20 cellular contexts compared by ENCODE assay signal in the genomic region with DNA sequence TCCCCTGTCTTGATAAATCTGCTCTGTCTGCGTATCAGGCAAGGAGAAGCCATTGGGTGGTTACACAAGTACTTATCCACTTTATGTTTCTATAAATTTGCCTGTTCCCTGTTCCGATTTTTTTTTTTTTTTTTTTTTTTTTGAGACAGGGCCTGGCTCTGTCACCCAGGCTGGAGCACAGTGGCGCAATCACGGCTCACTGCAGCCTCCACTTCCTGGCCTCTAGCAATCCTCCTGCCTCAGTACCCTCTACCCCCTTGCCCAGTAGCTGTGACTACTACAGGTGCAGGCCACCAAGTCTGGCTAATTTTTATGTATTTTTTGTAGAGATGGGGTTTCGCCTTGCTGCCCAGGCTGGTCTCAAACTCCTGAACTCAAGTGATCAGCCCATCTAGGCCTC. TPM values are rescaled to one million over a fixed set of nuclear protein-coding genes. Genes with fewer than 3 reads are reported as not detected.
DNase-seq lines count a peak whose midpoint lies in the region; ATAC-seq and TF ChIP-seq lines count a peak whose summit lies in the region.
"Had no signal": no experiment of that assay in that cellular context is flagged by ENCODE, and none has a peak within 500 bp of the region (broad histone marks: within the 10 kb centered on the region; RNA-seq: fewer than 3 reads in every experiment).

No MANE protein-coding gene starts in this region.

- DNase-seq in MV-4-11 (lab: John Stamatoyannopoulos, UW) (peak; percentile 61), body of pancreas (no peak), neuronal stem cell (ENCODE audit: low spot score) (no peak), NCI-H2196 (lab: John Stamatoyannopoulos, UW; ENCODE audit: unreplicated experiment) (no peak), T-helper 17 cell (no peak)
- DNase-seq in activated CD4-positive, alpha-beta T cell treated with anti-CD3 and anti-CD28 coated beads, Interleukin-2, amount 50 U/mL, for 4 hours, result no peak
- DNase-seq: AML-193; CD4-positive, CD25-positive, alpha-beta regulatory T cell; DMS79 treated with DMSO at 0.1 percent for 48 hours; GM23248; Kasumi-1; NCI-H1048; NCI-H146; NCI-H345; NCI-H526 treated with DMSO at 0.1 percent for 48 hours; SHP77 had no signal

- H3K9ac ChIP-seq in neuronal stem cell (ENCODE audit: low read depth, low read length, poor library complexity), result no peak overlapping the region
- H3K9ac ChIP-seq: GM23248 had no signal

- H3K36me3 Mint-ChIP-seq in T-helper 17 cell (ENCODE audit: low read depth), result peaks cover 11% of the 10 kb centered on the region

- no peak overlapping the region for H4K91ac ChIP-seq in neuronal stem cell (ENCODE audit: low read depth, low read length, poor library complexity)

- no peak overlapping the region for H2BK12ac ChIP-seq in neuronal stem cell (ENCODE audit: low read length)

- H3K14ac ChIP-seq in neuronal stem cell (ENCODE audit: low read length), result no peak overlapping the region

- H3K23ac ChIP-seq in neuronal stem cell (ENCODE audit: low read depth, low read length, poor library complexity), result no peak overlapping the region

- TF ChIP-seq POLR2A in body of pancreas (IDR thresholded peaks at IDR 0.05), result no peak

- no peak overlapping the region for H2BK5ac ChIP-seq in neuronal stem cell (ENCODE audit: low read length)

- H3K27me3 Mint-ChIP-seq in T-helper 17 cell, result no peaks in the 10 kb centered on the region
- H3K27me3 Mint-ChIP-seq: CD4-positive, CD25-positive, alpha-beta regulatory T cell had no signal

- H3K4me1 Mint-ChIP-seq in T-helper 17 cell, result peaks cover 3% of the 10 kb centered on the region

- intact Hi-C loops in body of pancreas (cut with DNase I), result loop anchor here (5.0 kb wide), 1 partner anchor 36 kb away; no protein-coding TSS in a partner anchor

- H2AK5ac ChIP-seq in neuronal stem cell (ENCODE audit: low read depth, low read length), result no peak overlapping the region

- no peak overlapping the region for H3K4me3 Mint-ChIP-seq in T-helper 17 cell
- H3K4me3 Mint-ChIP-seq: CD4-positive, CD25-positive, alpha-beta regulatory T cell had no signal

- H2BK120ac ChIP-seq in neuronal stem cell (ENCODE audit: low read depth, low read length), result no peak overlapping the region

- no peaks in the 10 kb centered on the region for H3K9me3 ChIP-seq in body of pancreas
- no peaks in the 10 kb centered on the region for H3K9me3 ChIP-seq in neuronal stem cell (replicated peaks in 1 of 2; ENCODE audit: control insufficient read depth in 2 of 2, insufficient read depth in 1 of 2, low read depth in 1 of 2, low read length in 2 of 2)
- no peaks in the 10 kb centered on the region for H3K9me3 ChIP-seq in T-helper 17 cell (ENCODE audit: control insufficient read depth, low read length, poor library complexity, severe bottlenecking)

- TF ChIP-seq CTCF in C4-2B (conservative IDR thresholded peaks at IDR 0.05) (no peak), body of pancreas (IDR thresholded peaks at IDR 0.05) (no peak)

- no peak overlapping the region for H2AFZ ChIP-seq in neuronal stem cell (ENCODE audit: low read length)
- H2AFZ ChIP-seq: GM23248 had no signal

- H3K4me1 ChIP-seq in body of pancreas, result peaks cover 28% of the 10 kb centered on the region
- no peaks in the 10 kb centered on the region for H3K4me1 ChIP-seq in neuronal stem cell (ENCODE audit: control insufficient read depth in 2 of 2, insufficient read depth in 1 of 2, low read depth in 1 of 2, low read length in 2 of 2)

- WGBS in body of pancreas, 2 donors, result 81 to 83% methylated on average over 5 of the region's 5 CpGs
- WGBS in neuronal stem cell (ENCODE audit: extremely low coverage in 2 of 2, insufficient read length in 2 of 2, insufficient replicate concordance in 1 of 2), 2 donors, result no CpG with 5 or more reads among the region's 5 CpGs

- H3K4me2 ChIP-seq in neuronal stem cell (ENCODE audit: insufficient read depth, low read length, poor library complexity, severe bottlenecking), result no peak overlapping the region

- no peaks in the 10 kb centered on the region for H3K36me3 ChIP-seq in body of pancreas (replicated peaks in 1 of 2; ENCODE audit: insufficient read depth in 1 of 2, low read depth in 2 of 2)
- no peaks in the 10 kb centered on the region for H3K36me3 ChIP-seq in neuronal stem cell (replicated peaks in 1 of 2; ENCODE audit: control insufficient read depth in 2 of 2, insufficient read depth in 2 of 2, low read length in 2 of 2)

- H3K79me1 ChIP-seq in neuronal stem cell (ENCODE audit: low read depth, low read length), result no peaks in the 10 kb centered on the region

- H3K27ac ChIP-seq in C4-2B (peak overlapping the region; percentile 55), body of pancreas (peak overlapping the region in 3 of 4 donors; percentile 11 to 52 (median 51)), neuronal stem cell (replicated peaks; ENCODE audit: low read length) (no peak overlapping the region)
- H3K27ac ChIP-seq: GM23248 had no signal

- H3K4ac ChIP-seq in neuronal stem cell (ENCODE audit: low read length), result no peak overlapping the region

- H3K4me3 ChIP-seq in body of pancreas, result no peak overlapping the region
- no peak overlapping the region for H3K4me3 ChIP-seq in neuronal stem cell (ENCODE audit: low read length in 2 of 2)
- H3K4me3 ChIP-seq: GM23248 had no signal

- peak overlapping the region; percentile 27 for H3K18ac ChIP-seq in neuronal stem cell (ENCODE audit: low read length)

- no peak overlapping the region for H3K27ac Mint-ChIP-seq in T-helper 17 cell
- H3K27ac Mint-ChIP-seq: CD4-positive, CD25-positive, alpha-beta regulatory T cell had no signal

- H2BK15ac ChIP-seq in neuronal stem cell (ENCODE audit: low read length), result no peak overlapping the region

- peak overlapping the region; percentile 43 for H4K8ac ChIP-seq in neuronal stem cell (ENCODE audit: low read depth, low read length)

- ATAC-seq in body of pancreas (no peak), HG02938 (IDR thresholded peaks at IDR 0.05; ENCODE audit: unreplicated experiment) (no peak), T-helper 17 cell (no peak)
- ATAC-seq: HepG2, Panc1 had no signal

- H3K27me3 ChIP-seq in body of pancreas (no peaks in the 10 kb centered on the region), neuronal stem cell (ENCODE audit: control insufficient read depth in 3 of 3, insufficient read depth in 3 of 3, low read depth in 1 of 3, low read length in 3 of 3) (peaks cover 0 to 19% (median 0%) of the 10 kb centered on the region in 3 experiments)

RNA-seq across cellular contexts. Expression of gene CSRP1, which starts 11.2 kb away (rescaled TPM):
- total RNA-seq in body of pancreas (100 to 1,000 TPM; 127 to 245 TPM), T-helper 17 cell (10 to 100 TPM; 37.2 to 51.7 TPM)
- 31.8 TPM for polyA plus RNA-seq in neuronal stem cell (2013, experiment 1 of 2)
- polyA plus RNA-seq in neuronal stem cell (2013, experiment 2 of 2), result 29.5 TPM

RNA-seq across cellular contexts. Expression of gene NAV1, which starts 20.8 kb away (rescaled TPM):
- total RNA-seq in body of pancreas (10 to 100 TPM; 11.5 to 13.7 TPM), T-helper 17 cell (1 to 10 TPM; 3.8 to 3.9 TPM)
- polyA plus RNA-seq in neuronal stem cell (2013, experiment 1 of 2), result 112 TPM
- 121 TPM for polyA plus RNA-seq in neuronal stem cell (2013, experiment 2 of 2)
- total RNA-seq: HepG2 had no signal
- polyA plus RNA-seq: HepG2 had no signal

RNA-seq across cellular contexts. Expression of gene PHLDA3, which starts 49.1 kb away (rescaled TPM):
- total RNA-seq in body of pancreas (10 to 100 TPM; 25.2 to 48.8 TPM), T-helper 17 cell (1 to 10 TPM; 1.6 to 2.7 TPM)
- 12.4 TPM for polyA plus RNA-seq in neuronal stem cell (2013, experiment 1 of 2)
- 12.3 TPM for polyA plus RNA-seq in neuronal stem cell (2013, experiment 2 of 2)

Comparison
In these comparisons a context has a peak if more than half of its experiments do, and no peak if none do; other contexts are left out.
1. RNA of gene PHLDA3, which starts 49.1 kb away (total RNA-seq): 25.2 to 48.8 TPM in body of pancreas; 1.6 to 2.7 TPM in T-helper 17 cell; every median in the first group is over 4 times any median in the second.